In the genomic region with DNA sequence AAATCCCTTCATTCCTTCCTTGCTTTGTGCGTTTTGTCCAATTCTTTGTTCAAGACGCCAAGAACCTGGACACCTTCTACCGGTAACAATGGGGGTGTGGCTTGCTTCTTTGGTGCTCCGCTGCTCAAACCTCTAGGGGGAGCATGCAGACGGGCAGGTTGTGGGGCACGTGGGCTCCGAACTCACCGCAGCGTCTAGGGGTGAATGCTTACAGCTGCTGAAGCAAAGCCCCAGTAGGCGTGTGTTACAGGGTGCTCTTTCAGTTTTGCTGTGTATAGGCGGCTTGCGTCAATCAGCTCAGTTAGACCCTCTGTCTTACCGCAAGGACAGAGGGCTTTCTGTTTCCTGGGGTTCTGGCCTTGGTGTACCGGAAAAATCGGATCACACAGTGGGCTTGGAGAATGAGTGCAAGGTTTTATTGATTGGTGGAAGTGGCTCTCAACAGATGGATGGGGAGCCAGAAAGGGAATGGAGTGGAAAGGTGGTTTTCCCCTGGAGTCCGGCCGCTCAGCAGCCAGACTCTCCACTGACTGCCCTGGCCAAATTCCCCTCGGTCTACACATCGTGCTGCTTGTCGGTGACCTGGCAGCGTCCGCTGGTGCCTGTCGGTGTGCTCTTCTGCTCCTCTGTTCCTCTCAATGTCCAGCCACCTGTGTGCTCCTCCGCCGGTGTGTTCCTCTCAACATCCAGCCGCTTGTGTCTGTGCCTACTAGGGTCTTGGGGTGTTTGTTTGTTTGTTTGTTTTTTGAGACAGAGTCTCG, we compare ENCODE assay signal across 9 cellular contexts. TPM values are rescaled to one million over a fixed set of nuclear protein-coding genes. Genes with fewer than 3 reads are reported as not detected.
A peak's percentile ranks its signal among the peaks of the same experiment; 100 is the strongest.
DNase-seq lines count a peak whose midpoint lies in the region; ATAC-seq and TF ChIP-seq lines count a peak whose summit lies in the region.
"Had no signal": no experiment of that assay in that cellular context is flagged by ENCODE, and none has a peak within 500 bp of the region (broad histone marks: within the 10 kb centered on the region; RNA-seq: fewer than 3 reads in every experiment).

No MANE protein-coding gene starts in this region.

- peak overlapping the region; percentile 85 for H3K4me3 Mint-ChIP-seq in activated B cell treated with CpG ODN at 0.5 μM for 24 hours
- peak overlapping the region; percentile 75 to 95 (median 90) for H3K4me3 Mint-ChIP-seq in naive B cell

- no peak for TF ChIP-seq EP300 in suprapubic skin (IDR thresholded peaks at IDR 0.05)

- POLR2A ChIA-PET in activated B cell treated with CpG ODN at 0.5 μM for 24 hours (lab: Charles Lee): interaction anchor here (0.7 to 4.3 kb wide), 19 partner anchors 19 to 543 kb away, joined by 3 to 48 read pairs (median 4); a partner anchor contains a TSS

- ATAC-seq in activated B cell treated with CpG ODN at 0.5 μM for 24 hours (ENCODE audit: low read depth): peak; percentile 84
- peak; percentile 88 for ATAC-seq in naive B cell (ENCODE audit: low read depth in 2 of 2)

- H3K27ac ChIP-seq in suprapubic skin: no peak overlapping the region

- H3K9me3 ChIP-seq in suprapubic skin: no peaks in the 10 kb centered on the region

- H3K9me3 Mint-ChIP-seq in activated B cell treated with CpG ODN at 0.5 μM for 24 hours (peaks cover 8% of the 10 kb centered on the region), naive B cell (peaks cover 4 to 17% (median 9%) of the 10 kb centered on the region in 7 donors)

- H3K27me3 Mint-ChIP-seq in activated B cell treated with CpG ODN at 0.5 μM for 24 hours (no peaks in the 10 kb centered on the region), naive B cell (no peaks in the 10 kb centered on the region)

- 61% methylated on average over 27 of the region's 27 CpGs for whole genome bisulfite sequencing in suprapubic skin

- no peaks in the 10 kb centered on the region for H3K27me3 ChIP-seq in suprapubic skin

- intact Hi-C loops in activated B cell treated with CpG ODN at 0.5 μM for 24 hours (cut with micrococcal nuclease): loop anchor here (1.0 to 2.0 kb wide), 13 partner anchors 22 to 1056 kb away; a partner anchor contains a TSS

- H3K4me3 ChIP-seq in HFF-Myc (replicated peaks; ENCODE audit: low read depth, low read length) (no peak overlapping the region), choroid plexus epithelial cell (ENCODE audit: low read depth, low read length) (peak overlapping the region; percentile 67), suprapubic skin (peak overlapping the region; percentile 82)

- H3K36me3 ChIP-seq in suprapubic skin: no peaks in the 10 kb centered on the region

- peaks cover 26% of the 10 kb centered on the region for H3K4me1 ChIP-seq in suprapubic skin

- peak; percentile 77 for TF ChIP-seq CTCF in GM12874 (IDR thresholded peaks at IDR 0.05; ENCODE audit: insufficient read depth, low read depth, low read length)
- peak; percentile 19 for TF ChIP-seq CTCF in HFF-Myc (IDR thresholded peaks at IDR 0.05; ENCODE audit: low read depth, low read length, missing control alignments)
- no peak for TF ChIP-seq CTCF in activated B cell treated with CpG ODN at 0.5 μM for 24 hours (IDR thresholded peaks at IDR 0.05)
- TF ChIP-seq CTCF in choroid plexus epithelial cell (conservative IDR thresholded peaks at IDR 0.05; ENCODE audit: low read depth, low read length): peak; percentile 49
- TF ChIP-seq CTCF in suprapubic skin (IDR thresholded peaks at IDR 0.05): no peak

- CTCF ChIA-PET in activated B cell treated with CpG ODN at 0.5 μM for 24 hours (lab: Charles Lee): interaction anchor here (0.6 to 1.6 kb wide), 11 partner anchors 16 to 240 kb away, joined by 3 to 7 read pairs (median 3); a partner anchor contains a TSS

- no peak for DNase-seq in HFF-Myc (ENCODE audit: extremely low read depth, low read depth)
- peak; percentile 39 for DNase-seq in NCI-H1092 treated with DMSO at 0.1 percent for 48 hours (lab: John Stamatoyannopoulos, UW)
- peak; percentile 59 for DNase-seq in activated B cell treated with CpG ODN at 0.5 μM for 24 hours
- peak; percentile 37 for DNase-seq in choroid plexus epithelial cell (ENCODE audit: low read depth)
- peak; percentile 90 for DNase-seq in naive B cell
- DNase-seq in suprapubic skin (ENCODE audit: low spot score in 2 of 2): no peak
- no peak for DNase-seq in amniotic stem cell (lab: John Stamatoyannopoulos, UW)

- H3K36me3 Mint-ChIP-seq in activated B cell treated with CpG ODN at 0.5 μM for 24 hours (ENCODE audit: low read depth) (peaks cover 6% of the 10 kb centered on the region), naive B cell (peaks cover 7 to 10% of the 10 kb centered on the region in 2 donors)

- H3K27ac Mint-ChIP-seq in activated B cell treated with CpG ODN at 0.5 μM for 24 hours (peak overlapping the region; percentile 97), naive B cell (peak overlapping the region; percentile 92 to 98 (median 96))

- peaks cover 42% of the 10 kb centered on the region for H3K4me1 Mint-ChIP-seq in activated B cell treated with CpG ODN at 0.5 μM for 24 hours
- H3K4me1 Mint-ChIP-seq in naive B cell: peaks cover 34 to 47% (median 36%) of the 10 kb centered on the region in 3 donors

- no peak for TF ChIP-seq POLR2A in suprapubic skin (IDR thresholded peaks at IDR 0.05)

RNA-seq across cellular contexts. Expression of a gene that starts 1.2 kb away (rescaled TPM):
- total RNA-seq in activated B cell treated with CpG ODN at 0.5 μM for 24 hours: 4.2 and 5.7 TPM in 2 replicates
- 1 to 10 TPM in 4 of 6 donors, under 1 TPM in 2; 0.49 to 4.3 (median 1.8) TPM for polyA plus RNA-seq in naive B cell (ENCODE audit: low read depth in 6 of 6)
- total RNA-seq in suprapubic skin: under 1 TPM; 0.34 to 0.89 (median 0.71) TPM

RNA-seq across cellular contexts. Expression of a gene that starts 1.3 kb away (rescaled TPM):
- total RNA-seq in activated B cell treated with CpG ODN at 0.5 μM for 24 hours (0.29 and 0.40 TPM in 2 replicates), suprapubic skin (not detected)
- under 1 TPM in 1 of 6 donors, not detected in 5; 0.27 TPM for polyA plus RNA-seq in naive B cell (ENCODE audit: low read depth in 6 of 6)
- total RNA-seq: glomerular endothelial cell had no signal

RNA-seq across cellular contexts. Expression of a gene that starts 40.7 kb away (rescaled TPM):
- total RNA-seq in activated B cell treated with CpG ODN at 0.5 μM for 24 hours: 23.9 and 24.8 TPM in 2 replicates
- 10 to 100 TPM; 18.7 to 44.1 (median 20.4) TPM for polyA plus RNA-seq in naive B cell (ENCODE audit: low read depth in 6 of 6)
- total RNA-seq in suprapubic skin: 10 to 100 TPM; 13.6 to 19.2 (median 18.0) TPM

RNA-seq across cellular contexts. Expression of a gene that starts 44.6 kb away (rescaled TPM):
- total RNA-seq in activated B cell treated with CpG ODN at 0.5 μM for 24 hours: 0.42 and 0.49 TPM in 2 replicates
- polyA plus RNA-seq in naive B cell (ENCODE audit: low read depth in 6 of 6): under 1 TPM in 5 of 6 donors, not detected in 1; 0.12 to 0.59 (median 0.23) TPM
- total RNA-seq in suprapubic skin: under 1 TPM in 3 of 4 donors, not detected in 1; 0.39 to 0.68 (median 0.60) TPM

RNA-seq across cellular contexts. Expression of a gene that starts 49.1 kb away (rescaled TPM):
- total RNA-seq in activated B cell treated with CpG ODN at 0.5 μM for 24 hours (2.5 and 8.4 TPM in 2 replicates), suprapubic skin (10 to 100 TPM; 33.2 to 61.7 (median 49.7) TPM)
- polyA plus RNA-seq in naive B cell (ENCODE audit: low read depth in 6 of 6): 1 to 10 TPM in 3 of 6 donors, not detected in 3; 1.9 to 3.3 (median 1.9) TPM

Comparison
In these comparisons a context has a peak if more than half of its experiments do, and no peak if none do; other contexts are left out.
1. CTCF ChIP-seq: peak in GM12874 (single experiment), HFF-Myc (single experiment) and choroid plexus epithelial cell (single experiment); none in activated B cell treated with CpG ODN at 0.5 μM for 24 hours (single experiment) and suprapubic skin (0 of 2).
2. DNase-seq: peak in NCI-H1092 treated with DMSO at 0.1 percent for 48 hours (single experiment), activated B cell treated with CpG ODN at 0.5 μM for 24 hours (single experiment), choroid plexus epithelial cell (single experiment) and naive B cell (single experiment); none in HFF-Myc (single experiment), suprapubic skin (0 of 2) and amniotic stem cell (single experiment).